Comparison of ENCODE assay signal across 25 cellular contexts in genomic region chr14:100749967-100750597, GRCh38. TPM values are rescaled to one million over a fixed set of nuclear protein-coding genes. Genes with fewer than 3 reads are reported as not detected.
"Had no signal": no experiment of that assay in that cellular context is flagged by ENCODE, and none has a peak within 500 bp of the region (broad histone marks: within the 10 kb centered on the region; RNA-seq: fewer than 3 reads in every experiment).

No MANE protein-coding gene starts in this region.

- H3K9ac ChIP-seq: SK-N-SH had no signal

- DNase-seq: KBM-7, MV-4-11, NCI-H1048, NCI-H1105, NCI-H1417, NCI-H146, NCI-H1694 treated with DMSO at 0.1 percent for 48 hours, NCI-H1930, NCI-H2081, NCI-H2107, NCI-H2227 treated with DMSO at 0.1 percent for 48 hours, NCI-H524, NCI-H526 treated with DMSO at 0.1 percent for 48 hours, NCI-H774, PC-3, SHP77, SK-N-SH had no signal

- H3K4me2 ChIP-seq: SK-N-SH had no signal

- ATAC-seq: Panc1, PC-3 had no signal

- H3K27ac ChIP-seq: HL-60, RWPE1 had no signal

- FAIRE-seq: HTR-8/SVneo had no signal

- H3K9me3 ChIP-seq: SK-N-SH had no signal

RNA-seq across cellular contexts. Expression of gene DLK1, which starts 23.4 kb away (rescaled TPM):
- total RNA-seq: LHCN-M2, MCF 10A, NCI-H460, OCI-LY7, PC-3 had no signal
